13 cellular contexts compared by ENCODE assay signal in genomic region chr16:25052530-25052929, GRCh38. TPM values are rescaled to one million over a fixed set of nuclear protein-coding genes. Genes with fewer than 3 reads are reported as not detected.
DNase-seq lines count a peak whose midpoint lies in the region; ATAC-seq and TF ChIP-seq lines count a peak whose summit lies in the region.
"Had no signal": no experiment of that assay in that cellular context is flagged by ENCODE, and none has a peak within 500 bp of the region (broad histone marks: within the 10 kb centered on the region; RNA-seq: fewer than 3 reads in every experiment).

No MANE protein-coding gene starts in this region.

- no peak for DNase-seq in activated T-cell treated with anti-CD3 and anti-CD28 coated beads, Interleukin-2, amount 50 U/mL, for 4 hours
- no peak for DNase-seq in activated T-cell treated with anti-CD3 and anti-CD28 coated beads, Interleukin-2, amount 50 U/mL, for 1 hour
- DNase-seq in activated CD4-positive, alpha-beta memory T cell treated with anti-CD3 and anti-CD28 coated beads, Interleukin-2, amount 10 ng/mL, durations not matched to agents 7 days and 5 days, result no peak
- DNase-seq in right atrium auricular region (ENCODE audit: low spot score) (no peak), suprapubic skin (ENCODE audit: low spot score in 2 of 2) (no peak)
- DNase-seq: activated CD4-positive, CD25-positive, alpha-beta regulatory T cell treated with anti-CD3 and anti-CD28 coated beads, Interleukin-2, amount 50 U/mL, for 72 hours; aorta; GF-D8; KG1; RPMI8226 had no signal

- no peaks in the 10 kb centered on the region for H3K9me3 ChIP-seq in right atrium auricular region
- no peaks in the 10 kb centered on the region for H3K9me3 ChIP-seq in suprapubic skin

- H3K9me3 Mint-ChIP-seq in activated T-cell treated with anti-CD3 and anti-CD28 coated beads, Interleukin-2, amount 50 U/mL, for 4 hours, result no peaks in the 10 kb centered on the region
- H3K9me3 Mint-ChIP-seq in activated CD4-positive, alpha-beta memory T cell treated with anti-CD3 and anti-CD28 coated beads, Interleukin-2, amount 10 ng/mL, durations not matched to agents 7 days and 5 days, result no peaks in the 10 kb centered on the region

- H3K27ac ChIP-seq in right atrium auricular region, result peak overlapping the region; percentile 91 to 92
- H3K27ac ChIP-seq in suprapubic skin, result peak overlapping the region; percentile 72

- no peaks in the 10 kb centered on the region for H3K27me3 Mint-ChIP-seq in activated T-cell treated with anti-CD3 and anti-CD28 coated beads, Interleukin-2, amount 50 U/mL, for 4 hours (ENCODE audit: low read depth)
- H3K27me3 Mint-ChIP-seq in activated CD4-positive, alpha-beta memory T cell treated with anti-CD3 and anti-CD28 coated beads, Interleukin-2, amount 10 ng/mL, durations not matched to agents 7 days and 5 days, result no peaks in the 10 kb centered on the region

- POLR2A ChIA-PET in activated CD4-positive, alpha-beta memory T cell treated with anti-CD3 and anti-CD28 coated beads, Interleukin-2, amount 10 ng/mL, durations not matched to agents 7 days and 5 days (lab: Charles Lee), result interaction anchor here (0.6 to 5.4 kb wide), 5 partner anchors 8 to 206 kb away, joined by 3 to 94 read pairs (median 6); partner anchors contain the start of gene ARHGAP17

- TF ChIP-seq CTCF in right atrium auricular region (IDR thresholded peaks at IDR 0.05), result no peak
- no peak for TF ChIP-seq CTCF in suprapubic skin (IDR thresholded peaks at IDR 0.05)

- peaks cover 0 to 43% of the 10 kb centered on the region in 2 donors for H3K4me1 ChIP-seq in right atrium auricular region
- peaks cover 44% of the 10 kb centered on the region for H3K4me1 ChIP-seq in suprapubic skin

- peaks cover 50% of the 10 kb centered on the region for H3K4me1 Mint-ChIP-seq in activated T-cell treated with anti-CD3 and anti-CD28 coated beads, Interleukin-2, amount 50 U/mL, for 4 hours (ENCODE audit: low read depth)
- peaks cover 51% of the 10 kb centered on the region for H3K4me1 Mint-ChIP-seq in activated CD4-positive, alpha-beta memory T cell treated with anti-CD3 and anti-CD28 coated beads, Interleukin-2, amount 10 ng/mL, durations not matched to agents 7 days and 5 days

- H3K36me3 Mint-ChIP-seq in activated T-cell treated with anti-CD3 and anti-CD28 coated beads, Interleukin-2, amount 50 U/mL, for 4 hours (ENCODE audit: insufficient read depth), result no peaks in the 10 kb centered on the region
- no peaks in the 10 kb centered on the region for H3K36me3 Mint-ChIP-seq in activated CD4-positive, alpha-beta memory T cell treated with anti-CD3 and anti-CD28 coated beads, Interleukin-2, amount 10 ng/mL, durations not matched to agents 7 days and 5 days (ENCODE audit: low read depth)

- H3K36me3 ChIP-seq in right atrium auricular region (no peaks in the 10 kb centered on the region), suprapubic skin (no peaks in the 10 kb centered on the region)

- 43% methylated on average over 4 of the region's 4 CpGs for WGBS in suprapubic skin

- TF ChIP-seq EP300 in suprapubic skin (IDR thresholded peaks at IDR 0.05), result no peak

- no peak for ATAC-seq in activated T-cell treated with anti-CD3 and anti-CD28 coated beads, Interleukin-2, amount 50 U/mL, for 4 hours
- ATAC-seq in HG02623 (IDR thresholded peaks at IDR 0.05; ENCODE audit: unreplicated experiment) (no peak), HG02885 (IDR thresholded peaks at IDR 0.05; ENCODE audit: poor library complexity, unreplicated experiment) (no peak), GM21619 (IDR thresholded peaks at IDR 0.05; ENCODE audit: unreplicated experiment) (no peak)

- H3K27me3 ChIP-seq in right atrium auricular region (no peaks in the 10 kb centered on the region), suprapubic skin (no peaks in the 10 kb centered on the region)

- TF ChIP-seq POLR2A in suprapubic skin (IDR thresholded peaks at IDR 0.05), result no peak

- CTCF ChIA-PET in activated CD4-positive, alpha-beta memory T cell treated with anti-CD3 and anti-CD28 coated beads, Interleukin-2, amount 10 ng/mL, durations not matched to agents 7 days and 5 days (lab: Charles Lee), result interaction anchor here (1.2 to 2.3 kb wide), 5 partner anchors 8 to 173 kb away, joined by 4 to 16 read pairs (median 7); partner anchors contain the start of gene ARHGAP17

- H3K4me3 Mint-ChIP-seq in activated T-cell treated with anti-CD3 and anti-CD28 coated beads, Interleukin-2, amount 50 U/mL, for 4 hours, result peak overlapping the region; percentile 56
- H3K4me3 Mint-ChIP-seq in activated CD4-positive, alpha-beta memory T cell treated with anti-CD3 and anti-CD28 coated beads, Interleukin-2, amount 10 ng/mL, durations not matched to agents 7 days and 5 days, result peak overlapping the region; percentile 51

- H3K4me3 ChIP-seq in right atrium auricular region (peak overlapping the region in 1 of 2 donors; percentile 17), suprapubic skin (peak overlapping the region; percentile 6)

- no peak overlapping the region for H3K27ac Mint-ChIP-seq in activated CD4-positive, alpha-beta memory T cell treated with anti-CD3 and anti-CD28 coated beads, Interleukin-2, amount 10 ng/mL, durations not matched to agents 7 days and 5 days

RNA-seq across cellular contexts. Expression of gene ARHGAP17, which starts 37.4 kb away (rescaled TPM):
- total RNA-seq in activated T-cell treated with anti-CD3 and anti-CD28 coated beads, Interleukin-2, amount 50 U/mL, for 4 hours, result 10 to 100 TPM; 69.5 to 83.6 (median 73.1) TPM
- 10 to 100 TPM; 57.3 to 61.2 TPM for total RNA-seq in activated CD4-positive, alpha-beta memory T cell treated with anti-CD3 and anti-CD28 coated beads, Interleukin-2, amount 10 ng/mL, durations not matched to agents 7 days and 5 days
- total RNA-seq in right atrium auricular region (10 to 100 TPM; 29.9 to 31.6 TPM), suprapubic skin (10 to 100 TPM; 47.5 to 71.4 (median 55.8) TPM)

RNA-seq across cellular contexts. Expression of gene LCMT1, which starts 59.0 kb away (rescaled TPM):
- total RNA-seq in activated T-cell treated with anti-CD3 and anti-CD28 coated beads, Interleukin-2, amount 50 U/mL, for 4 hours, result 10 to 100 TPM; 32.0 to 40.1 (median 32.8) TPM
- total RNA-seq in activated CD4-positive, alpha-beta memory T cell treated with anti-CD3 and anti-CD28 coated beads, Interleukin-2, amount 10 ng/mL, durations not matched to agents 7 days and 5 days, result 10 to 100 TPM; 39.0 to 50.7 TPM
- total RNA-seq in right atrium auricular region, result 10 to 100 TPM; 52.3 to 52.5 TPM
- 10 to 100 TPM; 41.2 to 54.3 (median 42.8) TPM for total RNA-seq in suprapubic skin
